ENCODE assay signal across 20 cellular contexts in genomic region chr10:71554671-71555070, GRCh38.
DNase-seq lines count a peak whose midpoint lies in the region; ATAC-seq and TF ChIP-seq lines count a peak whose summit lies in the region.
"Had no signal": no experiment of that assay in that cellular context is flagged by ENCODE, and none has a peak within 500 bp of the region (broad histone marks: within the 10 kb centered on the region; RNA-seq: fewer than 3 reads in every experiment).

No MANE protein-coding gene starts in this region.

- H3K9me3 Mint-ChIP-seq in activated naive CD4-positive, alpha-beta T cell treated with anti-CD3 and anti-CD28 coated beads, Interleukin-2, amount 50 U/mL, for 72 hours: no peaks in the 10 kb centered on the region
- no peaks in the 10 kb centered on the region for H3K9me3 Mint-ChIP-seq in activated naive CD4-positive, alpha-beta T cell treated with anti-CD3 and anti-CD28 coated beads, Interleukin-2, amount 10 ng/mL, durations not matched to agents 7 days and 5 days
- H3K9me3 Mint-ChIP-seq in dendritic cell treated with granulocyte-macrophage colony-stimulating factor and Interleukin-4, amounts not matched to agents 40 ng/mL and 50 ng/mL, for 4 days: peaks cover 10% of the 10 kb centered on the region
- H3K9me3 Mint-ChIP-seq in stimulated activated effector memory CD8-positive, alpha-beta T cell treated with anti-CD3 and anti-CD28 coated beads, Interleukin-12 subunit alpha, Interleukin-12 subunit beta, amount 100 ng/mL, for 72 hours: no peaks in the 10 kb centered on the region
- no peaks in the 10 kb centered on the region for H3K9me3 Mint-ChIP-seq in activated CD8-positive, alpha-beta T cell treated with anti-CD3 and anti-CD28 coated beads, Interleukin-2, amount 10 ng/mL, durations not matched to agents 7 days and 5 days (ENCODE audit: insufficient read depth)
- no peaks in the 10 kb centered on the region for H3K9me3 Mint-ChIP-seq in neural progenitor cell
- H3K9me3 Mint-ChIP-seq: CD4-positive, alpha-beta memory T cell; HFFc6 had no signal

- H3K27me3 Mint-ChIP-seq in activated naive CD4-positive, alpha-beta T cell treated with anti-CD3 and anti-CD28 coated beads, Interleukin-2, amount 10 ng/mL, durations not matched to agents 7 days and 5 days: peaks cover 29% of the 10 kb centered on the region
- peaks cover 25% of the 10 kb centered on the region for H3K27me3 Mint-ChIP-seq in dendritic cell treated with granulocyte-macrophage colony-stimulating factor and Interleukin-4, amounts not matched to agents 40 ng/mL and 50 ng/mL, for 4 days
- H3K27me3 Mint-ChIP-seq in activated CD8-positive, alpha-beta T cell treated with anti-CD3 and anti-CD28 coated beads, Interleukin-2, amount 10 ng/mL, durations not matched to agents 7 days and 5 days (ENCODE audit: low read depth): peaks cover 24% of the 10 kb centered on the region
- H3K27me3 Mint-ChIP-seq in neural progenitor cell (ENCODE audit: insufficient read depth, low read depth): peaks cover 7% of the 10 kb centered on the region

- no peak overlapping the region for H3K4me3 Mint-ChIP-seq in activated naive CD4-positive, alpha-beta T cell treated with anti-CD3 and anti-CD28 coated beads, Interleukin-2, amount 10 ng/mL, durations not matched to agents 7 days and 5 days
- no peak overlapping the region for H3K4me3 Mint-ChIP-seq in dendritic cell treated with granulocyte-macrophage colony-stimulating factor and Interleukin-4, amounts not matched to agents 40 ng/mL and 50 ng/mL, for 4 days
- no peak overlapping the region for H3K4me3 Mint-ChIP-seq in stimulated activated effector memory CD8-positive, alpha-beta T cell treated with anti-CD3 and anti-CD28 coated beads, Interleukin-12 subunit alpha, Interleukin-12 subunit beta, amount 100 ng/mL, for 72 hours
- H3K4me3 Mint-ChIP-seq in activated CD8-positive, alpha-beta T cell treated with anti-CD3 and anti-CD28 coated beads, Interleukin-2, amount 10 ng/mL, durations not matched to agents 7 days and 5 days: no peak overlapping the region
- H3K4me3 Mint-ChIP-seq in neural progenitor cell: no peak overlapping the region
- H3K4me3 Mint-ChIP-seq: CD4-positive, alpha-beta memory T cell; HFFc6 had no signal

- no peak overlapping the region for H2AFZ ChIP-seq in neural progenitor cell (replicated peaks)

- POLR2A ChIA-PET in activated CD8-positive, alpha-beta T cell treated with anti-CD3 and anti-CD28 coated beads, Interleukin-2, amount 10 ng/mL, durations not matched to agents 7 days and 5 days (lab: Charles Lee): no interaction called here

- intact Hi-C loops in dendritic cell treated with granulocyte-macrophage colony-stimulating factor and Interleukin-4, amounts not matched to agents 40 ng/mL and 50 ng/mL, for 4 days (cut with micrococcal nuclease): loop anchor here (5.0 kb wide), 1 partner anchor 237 kb away; the partner anchor contains the start of gene SLC29A3
- intact Hi-C loops in left lung (cut with DNase I): no loop called here

- ATAC-seq in activated naive CD4-positive, alpha-beta T cell treated with anti-CD3 and anti-CD28 coated beads, Interleukin-2, amount 50 U/mL, for 72 hours: peak; percentile 46 to 79
- peak; percentile 46 for ATAC-seq in left lung
- ATAC-seq in stimulated activated effector memory CD8-positive, alpha-beta T cell treated with anti-CD3 and anti-CD28 coated beads, Interleukin-12 subunit alpha, Interleukin-12 subunit beta, amount 100 ng/mL, for 72 hours: peak; percentile 38
- ATAC-seq in activated CD8-positive, alpha-beta T cell treated with anti-CD3 and anti-CD28 coated beads, Interleukin-2, amount 10 ng/mL, durations not matched to agents 7 days and 5 days: no peak

- no peak overlapping the region for H3K27ac Mint-ChIP-seq in activated naive CD4-positive, alpha-beta T cell treated with anti-CD3 and anti-CD28 coated beads, Interleukin-2, amount 50 U/mL, for 72 hours
- H3K27ac Mint-ChIP-seq in activated naive CD4-positive, alpha-beta T cell treated with anti-CD3 and anti-CD28 coated beads, Interleukin-2, amount 10 ng/mL, durations not matched to agents 7 days and 5 days: no peak overlapping the region
- peak overlapping the region; percentile 49 for H3K27ac Mint-ChIP-seq in dendritic cell treated with granulocyte-macrophage colony-stimulating factor and Interleukin-4, amounts not matched to agents 40 ng/mL and 50 ng/mL, for 4 days
- no peak overlapping the region for H3K27ac Mint-ChIP-seq in stimulated activated effector memory CD8-positive, alpha-beta T cell treated with anti-CD3 and anti-CD28 coated beads, Interleukin-12 subunit alpha, Interleukin-12 subunit beta, amount 100 ng/mL, for 72 hours
- no peak overlapping the region for H3K27ac Mint-ChIP-seq in activated CD8-positive, alpha-beta T cell treated with anti-CD3 and anti-CD28 coated beads, Interleukin-2, amount 10 ng/mL, durations not matched to agents 7 days and 5 days
- no peak overlapping the region for H3K27ac Mint-ChIP-seq in neural progenitor cell
- H3K27ac Mint-ChIP-seq: HFFc6 had no signal

- no peak for TF ChIP-seq CTCF in left lung (IDR thresholded peaks at IDR 0.05)
- no peak for TF ChIP-seq CTCF in neural progenitor cell (IDR thresholded peaks at IDR 0.05)

- H3K79me2 ChIP-seq in neural progenitor cell (ENCODE audit: low read depth): no peaks in the 10 kb centered on the region

- no peak for DNase-seq in activated naive CD4-positive, alpha-beta T cell treated with anti-CD3 and anti-CD28 coated beads, Interleukin-2, amount 50 U/mL, for 72 hours (ENCODE audit: low spot score in 2 of 2)
- no peak for DNase-seq in activated naive CD4-positive, alpha-beta T cell treated with anti-CD3 and anti-CD28 coated beads, Interleukin-2, amount 10 ng/mL, durations not matched to agents 7 days and 5 days
- DNase-seq in left lung (no peak), middle frontal gyrus (ENCODE audit: extremely low spot score, low spot score) (no peak), neural progenitor cell (ENCODE audit: low spot score) (no peak)
- DNase-seq in stimulated activated effector memory CD8-positive, alpha-beta T cell treated with anti-CD3 and anti-CD28 coated beads, Interleukin-12 subunit alpha, Interleukin-12 subunit beta, amount 100 ng/mL, for 72 hours (ENCODE audit: low spot score in 2 of 2): no peak
- no peak for DNase-seq in activated CD8-positive, alpha-beta T cell treated with anti-CD3 and anti-CD28 coated beads, Interleukin-2, amount 10 ng/mL, durations not matched to agents 7 days and 5 days
- DNase-seq: BE2C; CD4-positive, alpha-beta memory T cell; DMS153; H7; HFFc6; NCI-H1417 treated with DMSO at 0.1 percent for 48 hours; NCI-H1930; NCI-H226; NCI-H524; NCI-H82; OCI-M1; SHP77 had no signal

- no peaks in the 10 kb centered on the region for H3F3A ChIP-seq in neural progenitor cell (ENCODE audit: low read depth)

- H3K27me3 ChIP-seq in left lung: peaks cover 0 to 6% of the 10 kb centered on the region in 2 donors
- H3K27me3 ChIP-seq in neural progenitor cell: no peaks in the 10 kb centered on the region
- H3K27me3 ChIP-seq: BE2C had no signal

- no peaks in the 10 kb centered on the region for H4K20me1 ChIP-seq in neural progenitor cell (ENCODE audit: low read depth)

- H3K4me1 ChIP-seq in left lung (no peaks in the 10 kb centered on the region), neural progenitor cell (peaks cover 15% of the 10 kb centered on the region)
- H3K4me1 ChIP-seq: BE2C had no signal

- no peak overlapping the region for H3K9ac ChIP-seq in neural progenitor cell

- H3K4me2 ChIP-seq in neural progenitor cell: no peak overlapping the region

- no peaks in the 10 kb centered on the region for H3K36me3 Mint-ChIP-seq in activated naive CD4-positive, alpha-beta T cell treated with anti-CD3 and anti-CD28 coated beads, Interleukin-2, amount 50 U/mL, for 72 hours
- no peaks in the 10 kb centered on the region for H3K36me3 Mint-ChIP-seq in activated naive CD4-positive, alpha-beta T cell treated with anti-CD3 and anti-CD28 coated beads, Interleukin-2, amount 10 ng/mL, durations not matched to agents 7 days and 5 days
- H3K36me3 Mint-ChIP-seq in dendritic cell treated with granulocyte-macrophage colony-stimulating factor and Interleukin-4, amounts not matched to agents 40 ng/mL and 50 ng/mL, for 4 days (ENCODE audit: low read depth): no peaks in the 10 kb centered on the region
- H3K36me3 Mint-ChIP-seq in stimulated activated effector memory CD8-positive, alpha-beta T cell treated with anti-CD3 and anti-CD28 coated beads, Interleukin-12 subunit alpha, Interleukin-12 subunit beta, amount 100 ng/mL, for 72 hours: no peaks in the 10 kb centered on the region
- no peaks in the 10 kb centered on the region for H3K36me3 Mint-ChIP-seq in activated CD8-positive, alpha-beta T cell treated with anti-CD3 and anti-CD28 coated beads, Interleukin-2, amount 10 ng/mL, durations not matched to agents 7 days and 5 days (ENCODE audit: low read depth)
- no peaks in the 10 kb centered on the region for H3K36me3 Mint-ChIP-seq in neural progenitor cell
- H3K36me3 Mint-ChIP-seq: CD4-positive, alpha-beta memory T cell had no signal

- H3K4me3 ChIP-seq in left lung (no peak overlapping the region), neural progenitor cell (no peak overlapping the region)

- no peaks in the 10 kb centered on the region for H3K36me3 ChIP-seq in left lung
- no peaks in the 10 kb centered on the region for H3K36me3 ChIP-seq in neural progenitor cell
- H3K36me3 ChIP-seq: BE2C had no signal

- CTCF ChIA-PET in activated naive CD4-positive, alpha-beta T cell treated with anti-CD3 and anti-CD28 coated beads, Interleukin-2, amount 10 ng/mL, durations not matched to agents 7 days and 5 days (lab: Charles Lee): interaction anchor here (1.4 to 2.6 kb wide), 2 partner anchors 13 to 16 kb away, joined by 5 to 9 read pairs; no protein-coding TSS in a partner anchor
- CTCF ChIA-PET in activated CD8-positive, alpha-beta T cell treated with anti-CD3 and anti-CD28 coated beads, Interleukin-2, amount 10 ng/mL, durations not matched to agents 7 days and 5 days (lab: Charles Lee): no interaction called here

- H3K9me3 ChIP-seq in left lung (no peaks in the 10 kb centered on the region), neural progenitor cell (ENCODE audit: low read depth) (no peaks in the 10 kb centered on the region)
- H3K9me3 ChIP-seq: BE2C had no signal

- no peaks in the 10 kb centered on the region for H3K4me1 Mint-ChIP-seq in activated naive CD4-positive, alpha-beta T cell treated with anti-CD3 and anti-CD28 coated beads, Interleukin-2, amount 10 ng/mL, durations not matched to agents 7 days and 5 days
- peaks cover 24% of the 10 kb centered on the region for H3K4me1 Mint-ChIP-seq in dendritic cell treated with granulocyte-macrophage colony-stimulating factor and Interleukin-4, amounts not matched to agents 40 ng/mL and 50 ng/mL, for 4 days (ENCODE audit: low read depth)
- no peaks in the 10 kb centered on the region for H3K4me1 Mint-ChIP-seq in stimulated activated effector memory CD8-positive, alpha-beta T cell treated with anti-CD3 and anti-CD28 coated beads, Interleukin-12 subunit alpha, Interleukin-12 subunit beta, amount 100 ng/mL, for 72 hours
- H3K4me1 Mint-ChIP-seq in activated CD8-positive, alpha-beta T cell treated with anti-CD3 and anti-CD28 coated beads, Interleukin-2, amount 10 ng/mL, durations not matched to agents 7 days and 5 days (ENCODE audit: low read depth): no peaks in the 10 kb centered on the region
- H3K4me1 Mint-ChIP-seq in neural progenitor cell: peaks cover 22% of the 10 kb centered on the region
- H3K4me1 Mint-ChIP-seq: CD4-positive, alpha-beta memory T cell had no signal

- H3K27ac ChIP-seq in left lung (no peak overlapping the region), neural progenitor cell (no peak overlapping the region)
